8 cellular contexts compared by ENCODE assay signal in genomic region chr20:10653593-10654288, GRCh38. TPM values are rescaled to one million over a fixed set of nuclear protein-coding genes. Genes with fewer than 3 reads are reported as not detected.
A peak's percentile ranks its signal among the peaks of the same experiment; 100 is the strongest.
DNase-seq lines count a peak whose midpoint lies in the region; ATAC-seq and TF ChIP-seq lines count a peak whose summit lies in the region.

No MANE protein-coding gene starts in this region.

- H3K9me3 ChIP-seq in skeletal muscle satellite cell (replicated peaks; ENCODE audit: low read length) = no peaks in the 10 kb centered on the region

- peaks cover 50% of the 10 kb centered on the region for H3K36me3 ChIP-seq in skeletal muscle satellite cell (ENCODE audit: insufficient read depth, low read length)

- peak; percentile 51 for ATAC-seq in Right ventricle myocardium superior (ENCODE audit: poor library complexity)
- ATAC-seq in GM21360 (IDR thresholded peaks at IDR 0.05; ENCODE audit: unreplicated experiment) = no peak
- ATAC-seq in GM19397 (IDR thresholded peaks at IDR 0.05; ENCODE audit: unreplicated experiment) = no peak

- DNase-seq in GM04504 (ENCODE audit: low read depth) = peak; percentile 51
- no peak for DNase-seq in RWPE1 (ENCODE audit: low spot score)
- no peak for DNase-seq in Right ventricle myocardium superior
- DNase-seq in NK-92 (lab: John Stamatoyannopoulos, UW; ENCODE audit: unreplicated experiment) = no peak
- DNase-seq in erythroblast (lab: John Stamatoyannopoulos, UW) = no peak

- peaks cover 51% of the 10 kb centered on the region for H3K4me1 ChIP-seq in skeletal muscle satellite cell (ENCODE audit: control insufficient read depth, insufficient read depth, low read length)

- intact Hi-C loops in Right ventricle myocardium superior (cut with DNase I) = no loop called here

- peak overlapping the region; percentile 48 for H3K27ac ChIP-seq in RWPE1

- CTCF ChIA-PET in RWPE1 (lab: Yijun Ruan, JAX) = no interaction called here

- H3K4me3 ChIP-seq in skeletal muscle satellite cell (ENCODE audit: low read length) = peak overlapping the region; percentile 20

- H3K27me3 ChIP-seq in skeletal muscle satellite cell (ENCODE audit: control insufficient read depth, insufficient read depth, low read length) = no peaks in the 10 kb centered on the region

- POLR2A ChIA-PET in RWPE1 (lab: Yijun Ruan, JAX; ENCODE audit: low non-redundant PET) = no interaction called here

- TF ChIP-seq CTCF in RWPE1 (conservative IDR thresholded peaks at IDR 0.05; ENCODE audit: low read depth) = no peak

- H3K9ac ChIP-seq in skeletal muscle satellite cell (ENCODE audit: low read depth, low read length) = peak overlapping the region; percentile 51

- H3K4me2 ChIP-seq in skeletal muscle satellite cell (ENCODE audit: low read length) = peak overlapping the region; percentile 62

- TF ChIP-seq POLR2A in erythroblast (IDR thresholded peaks at IDR 0.05; ENCODE audit: low read length) = no peak

RNA-seq across cellular contexts. Expression of gene JAG1, which starts 20.1 kb away (rescaled TPM):
- 22.1 TPM for total RNA-seq in Right ventricle myocardium superior
- 11.1 and 15.2 TPM in 2 replicates for total RNA-seq in skeletal muscle satellite cell (2012; rRNA removed)
